In genomic region chr15:101357885-101358284, GRCh38 we compare ENCODE assay signal across 20 cellular contexts.
DNase-seq lines count a peak whose midpoint lies in the region; ATAC-seq, FAIRE-seq and TF ChIP-seq lines count a peak whose summit lies in the region.
"Had no signal": no experiment of that assay in that cellular context is flagged by ENCODE, and none has a peak within 500 bp of the region (broad histone marks: within the 10 kb centered on the region; RNA-seq: fewer than 3 reads in every experiment).

No MANE protein-coding gene starts in this region.

- H3K9me3 ChIP-seq in DND-41 (ENCODE audit: insufficient read depth, low read length, severe bottlenecking) (no peaks in the 10 kb centered on the region), IMR-90 (ENCODE audit: control insufficient read depth, insufficient read depth, low read length) (no peaks in the 10 kb centered on the region), kidney (ENCODE audit: control insufficient read depth in 1 of 2, low read length in 2 of 2) (no peaks in the 10 kb centered on the region), osteoblast (ENCODE audit: low read depth, low read length) (no peaks in the 10 kb centered on the region)
- H3K9me3 ChIP-seq: BE2C, Caco-2 had no signal

- H2AFZ ChIP-seq in DND-41 (ENCODE audit: low read depth, low read length) (no peak overlapping the region), IMR-90 (replicated peaks; ENCODE audit: low read length, poor library complexity) (peak overlapping the region; percentile 7), osteoblast (ENCODE audit: low read length) (no peak overlapping the region)

- no peak overlapping the region for H2BK5ac ChIP-seq in IMR-90 (ENCODE audit: low read depth, low read length, poor library complexity, severe bottlenecking)

- ATAC-seq in DND-41 (ENCODE audit: insufficient read depth, low read depth) (no peak), IMR-90 (ENCODE audit: low read depth) (no peak), HG02884 (IDR thresholded peaks at IDR 0.05; ENCODE audit: unreplicated experiment) (no peak), GM21529 (IDR thresholded peaks at IDR 0.05; ENCODE audit: unreplicated experiment) (no peak)
- ATAC-seq: HCT116 had no signal

- no peak overlapping the region for H4K91ac ChIP-seq in IMR-90 (ENCODE audit: insufficient read depth, low read depth, low read length)

- H3K4me2 ChIP-seq in DND-41 (ENCODE audit: insufficient read depth, low read length) (no peak overlapping the region), IMR-90 (ENCODE audit: low read depth, low read length) (no peak overlapping the region), osteoblast (ENCODE audit: insufficient read depth, low read length) (no peak overlapping the region)

- no peaks in the 10 kb centered on the region for H3K79me1 ChIP-seq in IMR-90 (ENCODE audit: low read depth in 1 of 2, low read length in 2 of 2)

- no peak overlapping the region for H4K5ac ChIP-seq in IMR-90 (ENCODE audit: low read depth, low read length)

- H3K27ac ChIP-seq in DND-41 (ENCODE audit: low read length) (peak overlapping the region; percentile 92), IMR-90 (ENCODE audit: insufficient read depth, low read length) (no peak overlapping the region), kidney (ENCODE audit: low read depth in 2 of 2, low read length in 2 of 2) (no peak overlapping the region), osteoblast (ENCODE audit: low read depth, low read length) (no peak overlapping the region)
- H3K27ac ChIP-seq: C4-2B had no signal

- H4K20me1 ChIP-seq in DND-41 (ENCODE audit: insufficient read depth, low read length), result no peaks in the 10 kb centered on the region
- H4K20me1 ChIP-seq in IMR-90 (ENCODE audit: insufficient read depth, low read length), result no peaks in the 10 kb centered on the region; the same call in 1 of the 2 replicates
- no peaks in the 10 kb centered on the region for H4K20me1 ChIP-seq in osteoblast (ENCODE audit: insufficient read depth, low read length)

- FAIRE-seq in kidney (lab: Jason Lieb, UNC), result no peak
- FAIRE-seq: A204.1, D721Med, K562 had no signal

- CTCF ChIA-PET in IMR-90 (lab: Yijun Ruan, JAX), result no interaction called here

- no peak overlapping the region for H2AK5ac ChIP-seq in IMR-90 (ENCODE audit: low read depth, low read length)

- POLR2A ChIA-PET in IMR-90 (lab: Charles Lee; ENCODE audit: unreplicated experiment), result no interaction called here

- DNase-seq in DND-41 (no peak), IMR-90 (no peak), kidney (peak; percentile 22), osteoblast (ENCODE audit: insufficient read length, low spot score, missing footprints) (peak; percentile 9), NCI-H69 (lab: John Stamatoyannopoulos, UW) (no peak)
- DNase-seq: ACHN; BE2C; Caco-2; CD4-positive, alpha-beta T cell; GDM1; GOT3; H7; HFFc6 had no signal

- WGBS in IMR-90 (ENCODE audit: extremely low coverage in 2 of 2, insufficient read length in 1 of 2), 2 experiments, result 80% methylated on average over 1 of the region's 11 CpGs; no CpG with 5 or more reads in 1 of the 2 experiments

- no peak for TF ChIP-seq POLR2A in IMR-90 (IDR thresholded peaks at IDR 0.05; ENCODE audit: low read depth, low read length)

- H3K4me3 ChIP-seq in DND-41 (ENCODE audit: low read depth in 1 of 2, low read length in 2 of 2) (no peak overlapping the region), IMR-90 (ENCODE audit: insufficient read depth, low read depth, low read length) (no peak overlapping the region), kidney (ENCODE audit: low read length in 2 of 2) (no peak overlapping the region), osteoblast (ENCODE audit: insufficient read depth, low read length) (no peak overlapping the region)
- H3K4me3 ChIP-seq: K562 had no signal

- dilution Hi-C loops in IMR-90 (cut with HindIII; ENCODE audit: low sequenced_read_pairs, unreplicated experiment), result no loop called here

- H3K9me1 ChIP-seq in IMR-90 (ENCODE audit: insufficient read depth, low read length), result peaks cover 4% of the 10 kb centered on the region; the same call in 1 of the 2 replicates

- no peak overlapping the region for H2BK120ac ChIP-seq in IMR-90 (ENCODE audit: low read depth, low read length)

- no TSS peak for BruUV-seq in IMR-90 (replicated peaks; lab: Mats Ljungman, UMichigan)

- H2BK15ac ChIP-seq in IMR-90 (ENCODE audit: low read depth, low read length), result no peak overlapping the region

- no peak overlapping the region for H4K8ac ChIP-seq in IMR-90 (ENCODE audit: low read depth in 2 of 2, low read length in 2 of 2)

- intact Hi-C loops in IMR-90 (cut with micrococcal nuclease) (no loop called here), kidney (cut with DNase I) (no loop called here)

- no peak overlapping the region for H2BK20ac ChIP-seq in IMR-90 (ENCODE audit: low read depth, low read length)

- H3K56ac ChIP-seq in IMR-90 (ENCODE audit: extremely low read depth, insufficient read depth, low read length), result no peak overlapping the region

- H2AK9ac ChIP-seq in IMR-90 (replicated peaks; ENCODE audit: low read depth, low read length, poor library complexity), result no peak overlapping the region

- H3K27me3 ChIP-seq in DND-41 (ENCODE audit: insufficient read depth, low read length, poor library complexity) (no peaks in the 10 kb centered on the region), IMR-90 (ENCODE audit: control insufficient read depth, insufficient read depth, low read length) (peaks cover 13% of the 10 kb centered on the region), osteoblast (ENCODE audit: insufficient read depth, low read length) (peaks cover 3% of the 10 kb centered on the region)
- H3K27me3 ChIP-seq: BE2C had no signal

- no peak overlapping the region for H3K23ac ChIP-seq in IMR-90 (ENCODE audit: low read depth, low read length)

- H3K14ac ChIP-seq in IMR-90 (replicated peaks; ENCODE audit: low read depth, low read length), result no peak overlapping the region

- peaks cover 44% of the 10 kb centered on the region for H3K4me1 ChIP-seq in DND-41 (ENCODE audit: insufficient read depth, low read length)
- H3K4me1 ChIP-seq in IMR-90 (ENCODE audit: control insufficient read depth, insufficient read depth, low read length), result peaks cover 2% of the 10 kb centered on the region; the same call in 1 of the 2 replicates
- H3K4me1 ChIP-seq in kidney (ENCODE audit: control insufficient read depth in 1 of 2, insufficient read depth in 1 of 2, low read depth in 1 of 2, low read length in 2 of 2), result no peaks in the 10 kb centered on the region
- H3K4me1 ChIP-seq in osteoblast (ENCODE audit: insufficient read depth, low read length), result no peaks in the 10 kb centered on the region
- H3K4me1 ChIP-seq: BE2C had no signal

- H3K18ac ChIP-seq in IMR-90 (ENCODE audit: low read depth, low read length), result no peak overlapping the region

- no peak for TF ChIP-seq RAD21 in IMR-90 (IDR thresholded peaks at IDR 0.05; ENCODE audit: low read length)

- H3K36me3 ChIP-seq in DND-41 (ENCODE audit: insufficient read depth, low read length) (no peaks in the 10 kb centered on the region), IMR-90 (ENCODE audit: control insufficient read depth, insufficient read depth, low read length) (no peaks in the 10 kb centered on the region), kidney (ENCODE audit: control insufficient read depth in 1 of 2, insufficient read depth in 2 of 2, low read length in 2 of 2) (no peaks in the 10 kb centered on the region), osteoblast (ENCODE audit: insufficient read depth, low read length) (no peaks in the 10 kb centered on the region)
- H3K36me3 ChIP-seq: BE2C had no signal

- 0 out of 2 replicates have a peak overlapping the region, but pooled peaks have one; percentile 40 for H3K9ac ChIP-seq in DND-41 (ENCODE audit: low read depth, low read length)
- no peak overlapping the region for H3K9ac ChIP-seq in IMR-90 (ENCODE audit: low read depth, low read length)
- no peak overlapping the region for H3K9ac ChIP-seq in kidney (ENCODE audit: low read length in 2 of 2)

- H3K4ac ChIP-seq in IMR-90 (ENCODE audit: low read depth, low read length), result no peak overlapping the region

- in situ Hi-C loops in IMR-90 (cut with MboI; ENCODE audit: low sequenced_read_pairs), result no loop called here

- H3K79me2 ChIP-seq in DND-41 (ENCODE audit: insufficient read depth, low read length) (no peaks in the 10 kb centered on the region), osteoblast (ENCODE audit: insufficient read depth, low read length) (no peaks in the 10 kb centered on the region)

- TF ChIP-seq CTCF in DND-41 (IDR thresholded peaks at IDR 0.05; ENCODE audit: borderline replicate concordance, extremely low read depth, low read length, poor library complexity, severe bottlenecking) (no peak), IMR-90 (conservative IDR thresholded peaks at IDR 0.05; ENCODE audit: low read depth, low read length) (no peak), kidney (IDR thresholded peaks at IDR 0.05; ENCODE audit: borderline replicate concordance, extremely low read depth, insufficient read depth) (no peak), osteoblast (IDR thresholded peaks at IDR 0.05; ENCODE audit: extremely low read depth, low read depth, low read length) (no peak)

TF ChIP-seq in IMR-90, 13 proteins besides CTCF, POLR2A, EP300 and RAD21 (continues in another document):
- TF ChIP-seq NFE2L2 (IDR thresholded peaks at IDR 0.05; ENCODE audit: low read depth, low read length) (no peak), MXI1 (IDR thresholded peaks at IDR 0.05; ENCODE audit: borderline replicate concordance, low read depth, low read length) (no peak), ELK1 (IDR thresholded peaks at IDR 0.05; ENCODE audit: borderline replicate concordance, low read depth, low read length) (no peak), RCOR1 (IDR thresholded peaks at IDR 0.05; ENCODE audit: insufficient replicate concordance, low read length) (no peak), MAFK (IDR thresholded peaks at IDR 0.05; ENCODE audit: low read depth, low read length) (no peak), CEBPB (IDR thresholded peaks at IDR 0.05; ENCODE audit: low read depth, low read length) (no peak), BHLHE40 (IDR thresholded peaks at IDR 0.05; ENCODE audit: low read depth, low read length) (no peak)
- TF ChIP-seq, protein P1, sequence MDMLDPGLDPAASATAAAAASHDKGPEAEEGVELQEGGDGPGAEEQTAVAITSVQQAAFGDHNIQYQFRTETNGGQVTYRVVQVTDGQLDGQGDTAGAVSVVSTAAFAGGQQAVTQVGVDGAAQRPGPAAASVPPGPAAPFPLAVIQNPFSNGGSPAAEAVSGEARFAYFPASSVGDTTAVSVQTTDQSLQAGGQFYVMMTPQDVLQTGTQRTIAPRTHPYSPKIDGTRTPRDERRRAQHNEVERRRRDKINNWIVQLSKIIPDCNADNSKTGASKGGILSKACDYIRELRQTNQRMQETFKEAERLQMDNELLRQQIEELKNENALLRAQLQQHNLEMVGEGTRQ (IDR thresholded peaks at IDR 0.05; ENCODE audit: low read depth, low read length), result no peak

Comparison
In these comparisons a context has a peak if more than half of its experiments do, and no peak if none do; other contexts are left out.
1. DNase-seq: peak in kidney (single experiment) and osteoblast (single experiment); none in DND-41 (single experiment), IMR-90 (single experiment) and NCI-H69 (single experiment).